In the genomic region with DNA sequence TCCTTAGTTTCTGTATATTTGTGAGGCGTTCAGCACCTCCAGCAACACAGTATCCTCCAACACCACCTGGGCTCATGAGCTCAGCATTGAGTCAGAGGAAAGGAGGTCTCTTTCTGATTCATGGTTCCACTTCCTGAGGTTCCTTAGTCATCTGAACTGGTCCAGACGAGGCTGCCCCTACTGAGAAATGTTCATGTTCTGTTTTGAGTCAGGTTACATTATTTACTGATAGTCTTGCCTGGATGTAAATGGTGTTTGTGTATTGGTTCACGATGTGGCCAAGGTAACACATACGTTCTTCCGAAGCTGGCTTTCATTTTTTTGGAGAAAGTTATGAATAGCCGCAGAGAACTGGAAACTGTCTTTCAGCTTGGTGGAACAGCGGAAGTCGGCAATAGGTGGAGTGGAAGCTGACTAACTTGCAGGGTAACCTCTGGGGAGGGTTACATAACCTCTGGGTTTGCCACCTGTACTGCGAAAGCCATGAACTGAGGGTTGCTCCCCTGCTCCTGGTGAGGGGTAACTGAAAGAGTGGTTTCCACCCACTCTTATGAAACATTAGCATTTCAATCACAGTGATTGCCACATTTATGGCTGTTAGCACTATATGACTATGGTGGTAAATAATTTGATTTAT, we compare ENCODE assay signal across 1 cellular context.
TF ChIP-seq lines count a peak whose summit lies in the region.

No MANE protein-coding gene starts in this region.

TF ChIP-seq in GM12878, 131 proteins besides CTCF, POLR2A, EP300 and RAD21 (continues in another document):
- no peak for TF ChIP-seq BRCA1 (IDR thresholded peaks at IDR 0.05; ENCODE audit: low read depth, low read length)
- no peak for TF ChIP-seq KAT2A (conservative IDR thresholded peaks at IDR 0.05; ENCODE audit: control insufficient read depth, low read depth, low read length)
- TF ChIP-seq IKZF2 (IDR thresholded peaks at IDR 0.05), result peak; percentile 69 to 84
- no peak for TF ChIP-seq TAF1 (IDR thresholded peaks at IDR 0.05; ENCODE audit: borderline replicate concordance, low read depth, low read length)
- peak; percentile 31; the same call in 1 of the 2 replicates for TF ChIP-seq PAX5 (IDR thresholded peaks at IDR 0.05; ENCODE audit: borderline replicate concordance, low read depth, low read length)
- TF ChIP-seq, protein P1, sequence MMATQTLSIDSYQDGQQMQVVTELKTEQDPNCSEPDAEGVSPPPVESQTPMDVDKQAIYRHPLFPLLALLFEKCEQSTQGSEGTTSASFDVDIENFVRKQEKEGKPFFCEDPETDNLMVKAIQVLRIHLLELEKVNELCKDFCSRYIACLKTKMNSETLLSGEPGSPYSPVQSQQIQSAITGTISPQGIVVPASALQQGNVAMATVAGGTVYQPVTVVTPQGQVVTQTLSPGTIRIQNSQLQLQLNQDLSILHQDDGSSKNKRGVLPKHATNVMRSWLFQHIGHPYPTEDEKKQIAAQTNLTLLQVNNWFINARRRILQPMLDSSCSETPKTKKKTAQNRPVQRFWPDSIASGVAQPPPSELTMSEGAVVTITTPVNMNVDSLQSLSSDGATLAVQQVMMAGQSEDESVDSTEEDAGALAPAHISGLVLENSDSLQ (IDR thresholded peaks at IDR 0.05), result peak; percentile 82
- no peak for TF ChIP-seq STAT3 (IDR thresholded peaks at IDR 0.05; ENCODE audit: low read depth, low read length)
- no peak for TF ChIP-seq STAT1 (conservative IDR thresholded peaks at IDR 0.05)
- peak; percentile 54; the same call in 1 of the 2 replicates for TF ChIP-seq TCF3 (IDR thresholded peaks at IDR 0.05; ENCODE audit: borderline replicate concordance, insufficient read depth, low read depth, low read length)
- TF ChIP-seq, protein P2, sequence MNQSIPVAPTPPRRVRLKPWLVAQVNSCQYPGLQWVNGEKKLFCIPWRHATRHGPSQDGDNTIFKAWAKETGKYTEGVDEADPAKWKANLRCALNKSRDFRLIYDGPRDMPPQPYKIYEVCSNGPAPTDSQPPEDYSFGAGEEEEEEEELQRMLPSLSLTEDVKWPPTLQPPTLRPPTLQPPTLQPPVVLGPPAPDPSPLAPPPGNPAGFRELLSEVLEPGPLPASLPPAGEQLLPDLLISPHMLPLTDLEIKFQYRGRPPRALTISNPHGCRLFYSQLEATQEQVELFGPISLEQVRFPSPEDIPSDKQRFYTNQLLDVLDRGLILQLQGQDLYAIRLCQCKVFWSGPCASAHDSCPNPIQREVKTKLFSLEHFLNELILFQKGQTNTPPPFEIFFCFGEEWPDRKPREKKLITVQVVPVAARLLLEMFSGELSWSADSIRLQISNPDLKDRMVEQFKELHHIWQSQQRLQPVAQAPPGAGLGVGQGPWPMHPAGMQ (IDR thresholded peaks at IDR 0.05; ENCODE audit: borderline replicate concordance), result no peak
- peak; percentile 83; the same call in 1 of the 2 replicates for TF ChIP-seq MTA3 (IDR thresholded peaks at IDR 0.05; ENCODE audit: borderline replicate concordance, low read length)
- no peak for TF ChIP-seq HDGF (IDR thresholded peaks at IDR 0.05)
- TF ChIP-seq ZNF592 (IDR thresholded peaks at IDR 0.05), result no peak
- no peak for TF ChIP-seq LARP7 (IDR thresholded peaks at IDR 0.05)
- no peak for TF ChIP-seq SREBF1 (IDR thresholded peaks at IDR 0.05; ENCODE audit: low read length)
- no peak for TF ChIP-seq RB1 (IDR thresholded peaks at IDR 0.05; ENCODE audit: borderline replicate concordance)
- TF ChIP-seq NFIC (IDR thresholded peaks at IDR 0.05; ENCODE audit: low read depth, low read length), result peak; percentile 89
- 0 out of 2 replicates have a peak, but pooled peaks have one; percentile 41 for TF ChIP-seq CBX5 (IDR thresholded peaks at IDR 0.05; ENCODE audit: low read depth)
- no peak for TF ChIP-seq CHD1 (IDR thresholded peaks at IDR 0.05; ENCODE audit: low read depth, low read length)
- TF ChIP-seq ATF7 (IDR thresholded peaks at IDR 0.05; ENCODE audit: low read depth), result peak; percentile 55
- TF ChIP-seq HCFC1 (IDR thresholded peaks at IDR 0.05; ENCODE audit: low read length), result no peak
- TF ChIP-seq POLR2AphosphoS2 (IDR thresholded peaks at IDR 0.05; ENCODE audit: low read depth, low read length), result no peak
- no peak for TF ChIP-seq ZZZ3 (IDR thresholded peaks at IDR 0.05; ENCODE audit: control insufficient read depth, insufficient read length, low read depth)
- no peak for TF ChIP-seq RAD51 (IDR thresholded peaks at IDR 0.05)
- TF ChIP-seq, protein P3, sequence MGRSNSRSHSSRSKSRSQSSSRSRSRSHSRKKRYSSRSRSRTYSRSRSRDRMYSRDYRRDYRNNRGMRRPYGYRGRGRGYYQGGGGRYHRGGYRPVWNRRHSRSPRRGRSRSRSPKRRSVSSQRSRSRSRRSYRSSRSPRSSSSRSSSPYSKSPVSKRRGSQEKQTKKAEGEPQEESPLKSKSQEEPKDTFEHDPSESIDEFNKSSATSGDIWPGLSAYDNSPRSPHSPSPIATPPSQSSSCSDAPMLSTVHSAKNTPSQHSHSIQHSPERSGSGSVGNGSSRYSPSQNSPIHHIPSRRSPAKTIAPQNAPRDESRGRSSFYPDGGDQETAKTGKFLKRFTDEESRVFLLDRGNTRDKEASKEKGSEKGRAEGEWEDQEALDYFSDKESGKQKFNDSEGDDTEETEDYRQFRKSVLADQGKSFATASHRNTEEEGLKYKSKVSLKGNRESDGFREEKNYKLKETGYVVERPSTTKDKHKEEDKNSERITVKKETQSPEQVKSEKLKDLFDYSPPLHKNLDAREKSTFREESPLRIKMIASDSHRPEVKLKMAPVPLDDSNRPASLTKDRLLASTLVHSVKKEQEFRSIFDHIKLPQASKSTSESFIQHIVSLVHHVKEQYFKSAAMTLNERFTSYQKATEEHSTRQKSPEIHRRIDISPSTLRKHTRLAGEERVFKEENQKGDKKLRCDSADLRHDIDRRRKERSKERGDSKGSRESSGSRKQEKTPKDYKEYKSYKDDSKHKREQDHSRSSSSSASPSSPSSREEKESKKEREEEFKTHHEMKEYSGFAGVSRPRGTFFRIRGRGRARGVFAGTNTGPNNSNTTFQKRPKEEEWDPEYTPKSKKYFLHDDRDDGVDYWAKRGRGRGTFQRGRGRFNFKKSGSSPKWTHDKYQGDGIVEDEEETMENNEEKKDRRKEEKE (IDR thresholded peaks at IDR 0.05), result no peak
- TF ChIP-seq IRF4 (IDR thresholded peaks at IDR 0.05; ENCODE audit: low read depth, low read length), result peak; percentile 74; the same call in 1 of the 2 replicates
- TF ChIP-seq NFXL1 (IDR thresholded peaks at IDR 0.05; ENCODE audit: borderline replicate concordance), result no peak
- TF ChIP-seq CHD2 (IDR thresholded peaks at IDR 0.05; ENCODE audit: borderline replicate concordance, low read depth, low read length), result no peak
- TF ChIP-seq RFX5 (IDR thresholded peaks at IDR 0.05; ENCODE audit: low read depth, low read length), result no peak
- TF ChIP-seq JUND (IDR thresholded peaks at IDR 0.05; ENCODE audit: low read depth, low read length), result peak; percentile 36; the same call in 1 of the 2 replicates
- TF ChIP-seq YBX1 (IDR thresholded peaks at IDR 0.05), result no peak
- TF ChIP-seq KDM1A (IDR thresholded peaks at IDR 0.05; ENCODE audit: borderline replicate concordance), result no peak
- TF ChIP-seq, protein P4, sequence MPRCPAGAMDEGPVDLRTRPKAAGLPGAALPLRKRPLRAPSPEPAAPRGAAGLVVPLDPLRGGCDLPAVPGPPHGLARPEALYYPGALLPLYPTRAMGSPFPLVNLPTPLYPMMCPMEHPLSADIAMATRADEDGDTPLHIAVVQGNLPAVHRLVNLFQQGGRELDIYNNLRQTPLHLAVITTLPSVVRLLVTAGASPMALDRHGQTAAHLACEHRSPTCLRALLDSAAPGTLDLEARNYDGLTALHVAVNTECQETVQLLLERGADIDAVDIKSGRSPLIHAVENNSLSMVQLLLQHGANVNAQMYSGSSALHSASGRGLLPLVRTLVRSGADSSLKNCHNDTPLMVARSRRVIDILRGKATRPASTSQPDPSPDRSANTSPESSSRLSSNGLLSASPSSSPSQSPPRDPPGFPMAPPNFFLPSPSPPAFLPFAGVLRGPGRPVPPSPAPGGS (IDR thresholded peaks at IDR 0.05; ENCODE audit: borderline replicate concordance, insufficient read depth, low read depth, low read length, poor library complexity, severe bottlenecking), result no peak
- no peak for TF ChIP-seq WRNIP1 (IDR thresholded peaks at IDR 0.05; ENCODE audit: borderline replicate concordance, low read depth, low read length)
- TF ChIP-seq, protein P5, sequence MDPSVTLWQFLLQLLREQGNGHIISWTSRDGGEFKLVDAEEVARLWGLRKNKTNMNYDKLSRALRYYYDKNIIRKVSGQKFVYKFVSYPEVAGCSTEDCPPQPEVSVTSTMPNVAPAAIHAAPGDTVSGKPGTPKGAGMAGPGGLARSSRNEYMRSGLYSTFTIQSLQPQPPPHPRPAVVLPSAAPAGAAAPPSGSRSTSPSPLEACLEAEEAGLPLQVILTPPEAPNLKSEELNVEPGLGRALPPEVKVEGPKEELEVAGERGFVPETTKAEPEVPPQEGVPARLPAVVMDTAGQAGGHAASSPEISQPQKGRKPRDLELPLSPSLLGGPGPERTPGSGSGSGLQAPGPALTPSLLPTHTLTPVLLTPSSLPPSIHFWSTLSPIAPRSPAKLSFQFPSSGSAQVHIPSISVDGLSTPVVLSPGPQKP (IDR thresholded peaks at IDR 0.05; ENCODE audit: low read depth, low read length), result no peak
- no peak for TF ChIP-seq BACH1 (IDR thresholded peaks at IDR 0.05; ENCODE audit: borderline replicate concordance)
- TF ChIP-seq FOXK2 (IDR thresholded peaks at IDR 0.05), result no peak
- TF ChIP-seq, protein P6, sequence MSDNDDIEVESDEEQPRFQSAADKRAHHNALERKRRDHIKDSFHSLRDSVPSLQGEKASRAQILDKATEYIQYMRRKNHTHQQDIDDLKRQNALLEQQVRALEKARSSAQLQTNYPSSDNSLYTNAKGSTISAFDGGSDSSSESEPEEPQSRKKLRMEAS (IDR thresholded peaks at IDR 0.05; ENCODE audit: low read depth, low read length), result no peak
- TF ChIP-seq, protein P7, sequence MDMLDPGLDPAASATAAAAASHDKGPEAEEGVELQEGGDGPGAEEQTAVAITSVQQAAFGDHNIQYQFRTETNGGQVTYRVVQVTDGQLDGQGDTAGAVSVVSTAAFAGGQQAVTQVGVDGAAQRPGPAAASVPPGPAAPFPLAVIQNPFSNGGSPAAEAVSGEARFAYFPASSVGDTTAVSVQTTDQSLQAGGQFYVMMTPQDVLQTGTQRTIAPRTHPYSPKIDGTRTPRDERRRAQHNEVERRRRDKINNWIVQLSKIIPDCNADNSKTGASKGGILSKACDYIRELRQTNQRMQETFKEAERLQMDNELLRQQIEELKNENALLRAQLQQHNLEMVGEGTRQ (IDR thresholded peaks at IDR 0.05; ENCODE audit: borderline replicate concordance, low read depth, low read length), result no peak
- no peak for TF ChIP-seq ZBTB40 (IDR thresholded peaks at IDR 0.05; ENCODE audit: borderline replicate concordance)
